1 cellular context compared by ENCODE assay signal in the genomic region with DNA sequence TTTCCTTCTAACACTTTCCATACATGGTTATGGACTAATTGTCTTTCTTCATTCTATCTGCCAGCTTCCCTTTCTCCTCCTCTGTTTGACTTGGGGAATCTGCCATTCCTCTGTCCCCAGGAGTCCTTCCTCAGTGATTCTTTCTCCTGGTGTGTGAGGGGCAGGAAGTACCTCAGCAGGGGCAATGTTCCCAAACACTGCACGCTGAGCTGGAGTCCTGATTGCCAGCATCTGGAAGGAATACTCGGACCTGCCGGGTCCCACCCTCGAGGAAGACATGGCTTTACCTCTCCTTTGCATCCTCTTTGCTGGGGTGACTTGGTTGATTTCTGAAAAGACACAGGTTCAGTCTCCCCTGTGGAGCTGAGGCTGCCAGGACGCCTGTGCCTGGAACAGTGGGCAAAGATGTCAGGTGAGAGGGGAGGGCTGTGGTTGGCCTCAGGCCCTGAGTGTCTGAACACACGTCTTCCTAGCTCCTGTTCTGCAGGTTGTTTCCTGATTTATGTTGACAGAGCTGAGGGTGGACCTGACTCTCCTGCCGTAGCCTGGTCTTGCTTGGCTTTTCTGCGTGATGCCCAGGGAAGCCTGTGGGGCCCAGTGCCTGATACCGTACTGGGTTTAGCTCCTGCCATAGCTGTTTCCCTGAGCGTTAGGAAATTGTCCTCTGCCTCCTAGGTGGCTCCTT.
TF ChIP-seq lines count a peak whose summit lies in the region.

No MANE protein-coding gene starts in this region.

TF ChIP-seq in WTC11, 78 proteins besides CTCF, POLR2A, EP300 and RAD21 (continued from another document):
- TF ChIP-seq TEAD1 (CRISPR knock-in tag; IDR thresholded peaks at IDR 0.05) (peak; percentile 85; the same call in 1 of the 2 replicates), ARID4B (CRISPR knock-in tag; IDR thresholded peaks at IDR 0.05; ENCODE audit: borderline replicate concordance) (no peak), ATF6 (CRISPR knock-in tag; IDR thresholded peaks at IDR 0.05) (no peak), ATF3 (CRISPR knock-in tag; conservative IDR thresholded peaks at IDR 0.05) (no peak), TEAD4 (CRISPR knock-in tag; IDR thresholded peaks at IDR 0.05) (no peak), SP1 (CRISPR knock-in tag; conservative IDR thresholded peaks at IDR 0.05) (no peak), ZNF423 (CRISPR knock-in tag; IDR thresholded peaks at IDR 0.05) (peak; percentile 94), FOXJ3 (CRISPR knock-in tag; IDR thresholded peaks at IDR 0.05; ENCODE audit: borderline replicate concordance) (no peak), ZNF263 (CRISPR knock-in tag; IDR thresholded peaks at IDR 0.05; ENCODE audit: low read depth) (no peak), NR2C2 (CRISPR knock-in tag; IDR thresholded peaks at IDR 0.05) (no peak)
- TF ChIP-seq, protein P1, sequence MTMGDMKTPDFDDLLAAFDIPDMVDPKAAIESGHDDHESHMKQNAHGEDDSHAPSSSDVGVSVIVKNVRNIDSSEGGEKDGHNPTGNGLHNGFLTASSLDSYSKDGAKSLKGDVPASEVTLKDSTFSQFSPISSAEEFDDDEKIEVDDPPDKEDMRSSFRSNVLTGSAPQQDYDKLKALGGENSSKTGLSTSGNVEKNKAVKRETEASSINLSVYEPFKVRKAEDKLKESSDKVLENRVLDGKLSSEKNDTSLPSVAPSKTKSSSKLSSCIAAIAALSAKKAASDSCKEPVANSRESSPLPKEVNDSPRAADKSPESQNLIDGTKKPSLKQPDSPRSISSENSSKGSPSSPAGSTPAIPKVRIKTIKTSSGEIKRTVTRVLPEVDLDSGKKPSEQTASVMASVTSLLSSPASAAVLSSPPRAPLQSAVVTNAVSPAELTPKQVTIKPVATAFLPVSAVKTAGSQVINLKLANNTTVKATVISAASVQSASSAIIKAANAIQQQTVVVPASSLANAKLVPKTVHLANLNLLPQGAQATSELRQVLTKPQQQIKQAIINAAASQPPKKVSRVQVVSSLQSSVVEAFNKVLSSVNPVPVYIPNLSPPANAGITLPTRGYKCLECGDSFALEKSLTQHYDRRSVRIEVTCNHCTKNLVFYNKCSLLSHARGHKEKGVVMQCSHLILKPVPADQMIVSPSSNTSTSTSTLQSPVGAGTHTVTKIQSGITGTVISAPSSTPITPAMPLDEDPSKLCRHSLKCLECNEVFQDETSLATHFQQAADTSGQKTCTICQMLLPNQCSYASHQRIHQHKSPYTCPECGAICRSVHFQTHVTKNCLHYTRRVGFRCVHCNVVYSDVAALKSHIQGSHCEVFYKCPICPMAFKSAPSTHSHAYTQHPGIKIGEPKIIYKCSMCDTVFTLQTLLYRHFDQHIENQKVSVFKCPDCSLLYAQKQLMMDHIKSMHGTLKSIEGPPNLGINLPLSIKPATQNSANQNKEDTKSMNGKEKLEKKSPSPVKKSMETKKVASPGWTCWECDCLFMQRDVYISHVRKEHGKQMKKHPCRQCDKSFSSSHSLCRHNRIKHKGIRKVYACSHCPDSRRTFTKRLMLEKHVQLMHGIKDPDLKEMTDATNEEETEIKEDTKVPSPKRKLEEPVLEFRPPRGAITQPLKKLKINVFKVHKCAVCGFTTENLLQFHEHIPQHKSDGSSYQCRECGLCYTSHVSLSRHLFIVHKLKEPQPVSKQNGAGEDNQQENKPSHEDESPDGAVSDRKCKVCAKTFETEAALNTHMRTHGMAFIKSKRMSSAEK (CRISPR knock-in tag; IDR thresholded peaks at IDR 0.05; ENCODE audit: borderline replicate concordance), result no peak
- TF ChIP-seq, protein P2, sequence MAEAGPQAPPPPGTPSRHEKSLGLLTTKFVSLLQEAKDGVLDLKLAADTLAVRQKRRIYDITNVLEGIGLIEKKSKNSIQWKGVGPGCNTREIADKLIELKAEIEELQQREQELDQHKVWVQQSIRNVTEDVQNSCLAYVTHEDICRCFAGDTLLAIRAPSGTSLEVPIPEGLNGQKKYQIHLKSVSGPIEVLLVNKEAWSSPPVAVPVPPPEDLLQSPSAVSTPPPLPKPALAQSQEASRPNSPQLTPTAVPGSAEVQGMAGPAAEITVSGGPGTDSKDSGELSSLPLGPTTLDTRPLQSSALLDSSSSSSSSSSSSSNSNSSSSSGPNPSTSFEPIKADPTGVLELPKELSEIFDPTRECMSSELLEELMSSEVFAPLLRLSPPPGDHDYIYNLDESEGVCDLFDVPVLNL (CRISPR knock-in tag; IDR thresholded peaks at IDR 0.05; ENCODE audit: borderline replicate concordance, low read depth), result no peak
